1 cellular context compared by ENCODE assay signal in the genomic region with DNA sequence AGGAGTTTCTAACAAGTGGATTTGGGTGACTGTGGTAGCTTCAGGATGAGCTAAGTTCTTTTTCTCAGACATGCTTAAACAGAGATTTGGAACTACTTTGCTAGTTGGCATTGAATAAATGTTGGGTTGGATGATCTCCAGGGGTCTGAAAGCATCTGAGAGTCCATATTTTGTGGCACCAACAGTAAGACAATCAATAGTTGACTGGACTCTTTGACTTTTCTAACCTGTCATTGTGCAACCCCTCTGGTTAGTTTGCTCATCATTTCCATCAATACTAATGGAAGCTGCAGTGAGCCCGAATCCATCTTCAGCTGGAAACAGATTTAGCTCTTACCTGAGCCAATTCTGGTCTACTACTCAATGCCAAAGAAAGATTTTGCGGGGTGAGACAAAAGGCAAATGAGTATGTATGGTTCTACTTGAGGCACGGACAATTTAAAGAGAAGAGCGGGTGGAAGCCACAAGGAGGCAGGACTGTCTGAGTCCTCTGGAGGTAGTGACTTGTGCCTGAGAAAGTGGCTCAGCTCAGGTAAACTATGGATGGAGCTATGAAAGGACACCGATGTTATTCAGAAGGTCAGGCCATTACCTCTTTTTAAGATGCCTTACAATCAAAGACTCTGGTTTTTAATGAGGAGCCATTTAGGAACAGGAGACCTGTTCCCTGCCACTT.
TF ChIP-seq lines count a peak whose summit lies in the region.

No MANE protein-coding gene starts in this region.

TF ChIP-seq in liver, 16 proteins besides CTCF, POLR2A, EP300 and RAD21 (continued from another document):
- TF ChIP-seq, protein P1, sequence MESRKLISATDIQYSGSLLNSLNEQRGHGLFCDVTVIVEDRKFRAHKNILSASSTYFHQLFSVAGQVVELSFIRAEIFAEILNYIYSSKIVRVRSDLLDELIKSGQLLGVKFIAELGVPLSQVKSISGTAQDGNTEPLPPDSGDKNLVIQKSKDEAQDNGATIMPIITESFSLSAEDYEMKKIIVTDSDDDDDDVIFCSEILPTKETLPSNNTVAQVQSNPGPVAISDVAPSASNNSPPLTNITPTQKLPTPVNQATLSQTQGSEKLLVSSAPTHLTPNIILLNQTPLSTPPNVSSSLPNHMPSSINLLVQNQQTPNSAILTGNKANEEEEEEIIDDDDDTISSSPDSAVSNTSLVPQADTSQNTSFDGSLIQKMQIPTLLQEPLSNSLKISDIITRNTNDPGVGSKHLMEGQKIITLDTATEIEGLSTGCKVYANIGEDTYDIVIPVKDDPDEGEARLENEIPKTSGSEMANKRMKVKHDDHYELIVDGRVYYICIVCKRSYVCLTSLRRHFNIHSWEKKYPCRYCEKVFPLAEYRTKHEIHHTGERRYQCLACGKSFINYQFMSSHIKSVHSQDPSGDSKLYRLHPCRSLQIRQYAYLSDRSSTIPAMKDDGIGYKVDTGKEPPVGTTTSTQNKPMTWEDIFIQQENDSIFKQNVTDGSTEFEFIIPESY (IDR thresholded peaks at IDR 0.05): peak; percentile 41
- TF ChIP-seq TAF1 (conservative IDR thresholded peaks at IDR 0.05): no peak
- peak; percentile 13 for TF ChIP-seq FOXA2 (IDR thresholded peaks at IDR 0.05)
